In the genomic region with DNA sequence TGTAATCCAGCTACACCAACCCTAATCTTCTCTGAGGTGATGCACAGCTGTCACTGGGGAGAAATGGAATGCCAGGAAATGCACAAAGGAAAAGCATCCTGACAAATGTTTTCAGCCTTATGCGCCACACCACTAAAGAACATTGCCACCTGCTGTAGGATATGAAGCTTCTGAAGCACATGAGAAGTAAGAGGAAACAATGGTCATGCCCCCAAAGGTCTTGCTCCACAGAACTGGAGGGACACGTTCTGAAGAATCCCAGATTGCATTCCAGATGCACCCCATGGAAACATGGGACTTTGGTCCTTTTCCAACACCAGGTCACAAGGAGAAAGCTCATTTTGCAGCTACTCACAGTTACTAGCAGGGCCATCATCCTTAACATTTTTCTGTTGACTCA, we compare ENCODE assay signal across 1 cellular context.
TF ChIP-seq lines count a peak whose summit lies in the region.

No MANE protein-coding gene starts in this region.

TF ChIP-seq in HEK293, 187 proteins besides CTCF, POLR2A, EP300 and RAD21 (continued from another document):
- TF ChIP-seq ZNF239 (tag by site-specific recombination; IDR thresholded peaks at IDR 0.05) = no peak
- no peak for TF ChIP-seq ZNF112 (tag by site-specific recombination; IDR thresholded peaks at IDR 0.05)
- TF ChIP-seq ZNF121 (tag by site-specific recombination; IDR thresholded peaks at IDR 0.05) = no peak
